In genomic region chr2:10454505-10454904, GRCh38 we compare ENCODE assay signal across 16 cellular contexts. TPM values are rescaled to one million over a fixed set of nuclear protein-coding genes. Genes with fewer than 3 reads are reported as not detected.
DNase-seq lines count a peak whose midpoint lies in the region; ATAC-seq and TF ChIP-seq lines count a peak whose summit lies in the region.
"Had no signal": no experiment of that assay in that cellular context is flagged by ENCODE, and none has a peak within 500 bp of the region (broad histone marks: within the 10 kb centered on the region; RNA-seq: fewer than 3 reads in every experiment).

No MANE protein-coding gene starts in this region.

- no peaks in the 10 kb centered on the region for H3K9me3 ChIP-seq in osteoblast (ENCODE audit: low read depth, low read length)

- peaks cover 2% of the 10 kb centered on the region for H3K27me3 ChIP-seq in osteoblast (ENCODE audit: insufficient read depth, low read length)
- H3K27me3 ChIP-seq: cardiac muscle cell had no signal

- no peak overlapping the region for H3K27ac ChIP-seq in osteoblast (ENCODE audit: low read depth, low read length)
- H3K27ac ChIP-seq: cardiac muscle cell had no signal

- H3K4me1 ChIP-seq in osteoblast (ENCODE audit: insufficient read depth, low read length), result peaks cover 22% of the 10 kb centered on the region

- no peak for TF ChIP-seq CTCF in osteoblast (IDR thresholded peaks at IDR 0.05; ENCODE audit: extremely low read depth, low read depth, low read length)

- H3K4me3 ChIP-seq in osteoblast (ENCODE audit: insufficient read depth, low read length), result no peak overlapping the region
- H3K4me3 ChIP-seq: cardiac muscle cell had no signal

- H3K36me3 ChIP-seq in osteoblast (ENCODE audit: insufficient read depth, low read length), result no peaks in the 10 kb centered on the region
- H3K36me3 ChIP-seq: cardiac muscle cell had no signal

- H4K20me1 ChIP-seq in osteoblast (ENCODE audit: insufficient read depth, low read length), result no peaks in the 10 kb centered on the region

- ATAC-seq in Right ventricle myocardium superior (ENCODE audit: poor library complexity) (peak; percentile 77), esophagus mucosa (peak; percentile 4), HG03342 (IDR thresholded peaks at IDR 0.05; ENCODE audit: unreplicated experiment) (no peak)
- ATAC-seq: T-cell, WTC11 had no signal

- peak overlapping the region; percentile 29 for H2AFZ ChIP-seq in osteoblast (ENCODE audit: low read length)

- intact Hi-C loops in Right ventricle myocardium superior (cut with DNase I), result no loop called here
- intact Hi-C loops in cardiac septum (cut with DNase I), result loop anchor here (5.0 kb wide), 1 partner anchor 208 kb away; no protein-coding TSS in a partner anchor

- no peaks in the 10 kb centered on the region for H3K79me2 ChIP-seq in osteoblast (ENCODE audit: insufficient read depth, low read length)

- H3K4me2 ChIP-seq in osteoblast (ENCODE audit: insufficient read depth, low read length), result no peak overlapping the region

- peak; percentile 70 for DNase-seq in Right ventricle myocardium superior
- DNase-seq in cardiac septum (ENCODE audit: low spot score), result no peak
- peak; percentile 85 for DNase-seq in osteoblast (ENCODE audit: insufficient read length, low spot score, missing footprints)
- no peak for DNase-seq in ecto neural progenitor cell (ENCODE audit: low spot score)
- DNase-seq in dedifferentiated amniotic fluid mesenchymal stem cell (ENCODE audit: extremely low spot score), result no peak
- no peak for DNase-seq in effector CD4-positive, alpha-beta T cell
- DNase-seq: ACHN; activated naive CD4-positive, alpha-beta T cell; GF-D8; NCI-H2227 treated with DMSO at 0.1 percent for 48 hours; stimulated activated CD4-positive, alpha-beta T cell treated with anti-CD3 and anti-CD28 coated beads, Interleukin-2, amount 100 ng/mL, for 48 hours; T-cell had no signal

RNA-seq across cellular contexts. Expression of gene ODC1, which starts 6.4 kb away (rescaled TPM):
- total RNA-seq in Right ventricle myocardium superior (33.2 TPM), cardiac septum (58.0 TPM), esophagus mucosa (21.6 TPM), osteoblast (106 and 109 TPM in 2 replicates)

Comparison
In these comparisons a context has a peak if more than half of its experiments do, and no peak if none do; other contexts are left out.
1. DNase-seq: peak in Right ventricle myocardium superior (single experiment) and osteoblast (single experiment); none in cardiac septum (single experiment), ecto neural progenitor cell (single experiment), dedifferentiated amniotic fluid mesenchymal stem cell (single experiment) and effector CD4-positive, alpha-beta T cell (single experiment).